ENCODE assay signal across 17 cellular contexts in the genomic region with DNA sequence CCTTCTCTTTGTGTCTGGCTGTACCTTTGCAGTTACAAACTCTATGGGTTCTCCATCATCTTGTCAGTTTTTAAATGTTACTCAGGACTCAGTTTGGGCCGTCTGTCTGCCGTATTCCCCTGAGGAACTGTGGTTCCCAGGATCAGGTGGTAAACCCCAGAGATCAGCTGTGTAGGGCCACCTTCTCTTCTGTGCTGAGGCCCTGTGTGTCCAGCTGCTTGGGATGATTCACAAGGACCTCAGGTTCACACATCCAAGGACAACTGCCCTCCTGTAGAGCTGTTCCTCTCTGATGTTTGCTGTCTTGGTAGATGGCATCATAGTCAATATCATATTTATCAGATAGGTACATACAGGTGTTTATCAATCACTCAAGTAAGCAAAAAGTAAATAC. TPM values are rescaled to one million over a fixed set of nuclear protein-coding genes. Genes with fewer than 3 reads are reported as not detected.
DNase-seq lines count a peak whose midpoint lies in the region; ATAC-seq and TF ChIP-seq lines count a peak whose summit lies in the region.
"Had no signal": no experiment of that assay in that cellular context is flagged by ENCODE, and none has a peak within 500 bp of the region (broad histone marks: within the 10 kb centered on the region; RNA-seq: fewer than 3 reads in every experiment).

No MANE protein-coding gene starts in this region.

- no peak overlapping the region for H3K4me3 ChIP-seq in trophoblast cell (ENCODE audit: low read depth, low read length)
- H3K4me3 ChIP-seq: upper lobe of right lung had no signal

- H4K91ac ChIP-seq in H9 (ENCODE audit: insufficient read length, low read depth, low read length): no peak overlapping the region
- H4K91ac ChIP-seq in trophoblast cell (ENCODE audit: low read depth, low read length): no peak overlapping the region

- H2AK5ac ChIP-seq in H9 (ENCODE audit: insufficient read length, low read length) (no peak overlapping the region), trophoblast cell (ENCODE audit: low read length) (no peak overlapping the region)

- H3K56ac ChIP-seq in H9 (ENCODE audit: insufficient read length, low read depth, low read length): no peak overlapping the region

- TF ChIP-seq CTCF in H9 (conservative IDR thresholded peaks at IDR 0.05): no peak

- H3K4me1 Mint-ChIP-seq in activated CD4-positive, alpha-beta T cell treated with anti-CD3 and anti-CD28 coated beads for 36 hours: peaks cover 88% of the 10 kb centered on the region
- peaks cover 76% of the 10 kb centered on the region for H3K4me1 Mint-ChIP-seq in activated CD4-positive, alpha-beta T cell treated with anti-CD3 and anti-CD28 coated beads, Interleukin-2, amount 10 ng/mL, durations not matched to agents 7 days and 5 days
- peaks cover 36 to 45% of the 10 kb centered on the region in 2 experiments for H3K4me1 Mint-ChIP-seq in H9
- peaks cover 58% of the 10 kb centered on the region for H3K4me1 Mint-ChIP-seq in dendritic cell treated with granulocyte-macrophage colony-stimulating factor and Interleukin-4, amounts not matched to agents 40 ng/mL and 50 ng/mL, for 4 days (ENCODE audit: low read depth)

- ATAC-seq in activated CD4-positive, alpha-beta T cell treated with anti-CD3 and anti-CD28 coated beads for 36 hours: no peak
- no peak for ATAC-seq in GM21717 (IDR thresholded peaks at IDR 0.05; ENCODE audit: unreplicated experiment)
- ATAC-seq: activated CD4-positive, CD25-positive, alpha-beta regulatory T cell treated with anti-CD3 and anti-CD28 coated beads, Interleukin-2, amount 50 U/mL, for 24 hours had no signal

- H3K4me2 ChIP-seq in H9 (ENCODE audit: insufficient read depth, insufficient read length, low read length): no peak overlapping the region
- H3K4me2 ChIP-seq in trophoblast cell (ENCODE audit: low read length): no peak overlapping the region

- no peak overlapping the region for H2BK20ac ChIP-seq in H9 (ENCODE audit: low read depth, low read length, poor library complexity, severe bottlenecking)

- H2AFZ ChIP-seq in H9 (ENCODE audit: low read length): no peak overlapping the region
- H2AFZ ChIP-seq in trophoblast cell (ENCODE audit: insufficient read depth, low read length, poor library complexity): no peak overlapping the region

- no peak overlapping the region for H4K8ac ChIP-seq in H9 (replicated peaks; ENCODE audit: insufficient read length, low read depth, low read length)
- H4K8ac ChIP-seq in trophoblast cell (ENCODE audit: low read depth, low read length): no peak overlapping the region

- H3K36me3 ChIP-seq in trophoblast cell (ENCODE audit: control insufficient read depth in 1 of 2, insufficient read depth in 2 of 2, low read length in 2 of 2): peaks cover 0 to 7% of the 10 kb centered on the region in 2 experiments
- H3K36me3 ChIP-seq: brain microvascular endothelial cell, upper lobe of right lung had no signal

- H2BK120ac ChIP-seq in H9 (ENCODE audit: low read depth, low read length, poor library complexity, severe bottlenecking) (no peak overlapping the region), trophoblast cell (ENCODE audit: insufficient read depth, low read length, poor library complexity) (no peak overlapping the region)

- H2BK15ac ChIP-seq in H9 (ENCODE audit: low read depth, low read length): no peak overlapping the region

- H3K9ac ChIP-seq in H9 (ENCODE audit: extremely low read depth, insufficient read length, low read length): no peak overlapping the region
- H3K9ac ChIP-seq in trophoblast cell (ENCODE audit: low read length): no peak overlapping the region

- H3K18ac ChIP-seq in H9 (ENCODE audit: insufficient read length, low read depth, low read length): no peak overlapping the region
- no peak overlapping the region for H3K18ac ChIP-seq in trophoblast cell (ENCODE audit: low read length)

- no peak overlapping the region for H2BK12ac ChIP-seq in H9 (ENCODE audit: insufficient read length, low read depth, low read length)
- H2BK12ac ChIP-seq in trophoblast cell (ENCODE audit: low read length): no peak overlapping the region

- no peak for DNase-seq in activated CD4-positive, alpha-beta T cell treated with anti-CD3 and anti-CD28 coated beads for 36 hours
- DNase-seq in activated CD4-positive, alpha-beta T cell treated with anti-CD3 and anti-CD28 coated beads, Interleukin-2, amount 10 ng/mL, durations not matched to agents 7 days and 5 days: no peak
- DNase-seq in H9: no peak
- no peak for DNase-seq in trophoblast cell
- no peak for DNase-seq in NCI-H1092 (lab: John Stamatoyannopoulos, UW)
- no peak for DNase-seq in NCI-H2171 treated with DMSO at 0.1 percent for 48 hours (lab: John Stamatoyannopoulos, UW)
- DNase-seq: activated naive CD4-positive, alpha-beta T cell treated with anti-CD3 and anti-CD28 coated beads, Interleukin-2, amount 10 ng/mL, durations not matched to agents 7 days and 5 days; brain microvascular endothelial cell; EL; naive B cell; NCI-H1694 treated with DMSO at 0.1 percent for 48 hours; SIG-M5; stimulated activated naive CD4-positive, alpha-beta T cell treated with Interleukin-2 at 50 U/mL for 16 hours; upper lobe of right lung had no signal

- no peaks in the 10 kb centered on the region for H4K20me1 ChIP-seq in H9 (ENCODE audit: control insufficient read depth, insufficient read depth, insufficient read length)

- CTCF ChIA-PET in activated CD4-positive, alpha-beta T cell treated with anti-CD3 and anti-CD28 coated beads for 36 hours (lab: Charles Lee): interaction anchor here (1.1 to 1.8 kb wide), 4 partner anchors 15 to 148 kb away, joined by 3 to 5 read pairs (median 4); no protein-coding TSS in a partner anchor
- CTCF ChIA-PET in activated CD4-positive, alpha-beta T cell treated with anti-CD3 and anti-CD28 coated beads, Interleukin-2, amount 10 ng/mL, durations not matched to agents 7 days and 5 days (lab: Charles Lee): interaction anchor here (0.7 kb wide), 1 partner anchor 22 kb away, joined by 3 read pairs; no protein-coding TSS in a partner anchor

- no peak overlapping the region for H3T11ph ChIP-seq in H9 (ENCODE audit: low read length)

- peak overlapping the region; percentile 77 for H3K27ac Mint-ChIP-seq in activated CD4-positive, alpha-beta T cell treated with anti-CD3 and anti-CD28 coated beads for 36 hours
- H3K27ac Mint-ChIP-seq in activated CD4-positive, alpha-beta T cell treated with anti-CD3 and anti-CD28 coated beads, Interleukin-2, amount 10 ng/mL, durations not matched to agents 7 days and 5 days: no peak overlapping the region
- peak overlapping the region in 2 of 3 experiments; percentile 70 to 87; a peak in 2 of 7 replicates for H3K27ac Mint-ChIP-seq in H9
- H3K27ac Mint-ChIP-seq in dendritic cell treated with granulocyte-macrophage colony-stimulating factor and Interleukin-4, amounts not matched to agents 40 ng/mL and 50 ng/mL, for 4 days: peak overlapping the region; percentile 9
- H3K27ac Mint-ChIP-seq: activated naive CD4-positive, alpha-beta T cell treated with anti-CD3 and anti-CD28 coated beads, Interleukin-2, amount 10 ng/mL, durations not matched to agents 7 days and 5 days had no signal

- H4K5ac ChIP-seq in H9 (ENCODE audit: insufficient read length, low read depth, low read length): no peak overlapping the region

- no CpG with 5 or more reads among the region's 2 CpGs for WGBS in H9 (ENCODE audit: extremely low coverage, insufficient read length, low lambda C conversion rate)
- WGBS in trophoblast cell (ENCODE audit: extremely low coverage, insufficient coverage, insufficient read length): no CpG with 5 or more reads among the region's 2 CpGs

- H3K4me1 ChIP-seq in H9 (ENCODE audit: insufficient read depth, low read length) (no peaks in the 10 kb centered on the region), trophoblast cell (ENCODE audit: control insufficient read depth in 1 of 2, insufficient read depth in 2 of 2, low read length in 2 of 2) (peaks cover 8 to 18% of the 10 kb centered on the region in 2 experiments)

- no peak overlapping the region for H2BK5ac ChIP-seq in H9 (ENCODE audit: insufficient read length, low read length)
- no peak overlapping the region for H2BK5ac ChIP-seq in trophoblast cell (ENCODE audit: low read depth, low read length, poor library complexity)

- H3K9me3 Mint-ChIP-seq in activated CD4-positive, alpha-beta T cell treated with anti-CD3 and anti-CD28 coated beads for 36 hours (ENCODE audit: low read depth): no peaks in the 10 kb centered on the region
- H3K9me3 Mint-ChIP-seq in activated CD4-positive, alpha-beta T cell treated with anti-CD3 and anti-CD28 coated beads, Interleukin-2, amount 10 ng/mL, durations not matched to agents 7 days and 5 days: no peaks in the 10 kb centered on the region
- no peaks in the 10 kb centered on the region; a peak in 1 of 5 replicates for H3K9me3 Mint-ChIP-seq in H9
- H3K9me3 Mint-ChIP-seq in dendritic cell treated with granulocyte-macrophage colony-stimulating factor and Interleukin-4, amounts not matched to agents 40 ng/mL and 50 ng/mL, for 4 days: no peaks in the 10 kb centered on the region
- H3K9me3 Mint-ChIP-seq: activated naive CD4-positive, alpha-beta T cell treated with anti-CD3 and anti-CD28 coated beads, Interleukin-2, amount 10 ng/mL, durations not matched to agents 7 days and 5 days; naive B cell had no signal

- POLR2A ChIA-PET in activated CD4-positive, alpha-beta T cell treated with anti-CD3 and anti-CD28 coated beads for 36 hours (lab: Charles Lee): no interaction called here
- POLR2A ChIA-PET in activated CD4-positive, alpha-beta T cell treated with anti-CD3 and anti-CD28 coated beads, Interleukin-2, amount 10 ng/mL, durations not matched to agents 7 days and 5 days (lab: Charles Lee): interaction anchor here (1.3 kb wide), 1 partner anchor 20 kb away, joined by 3 read pairs; no protein-coding TSS in a partner anchor

- no peaks in the 10 kb centered on the region for H3K27me3 ChIP-seq in H9 (ENCODE audit: insufficient read depth, low read length)
- no peaks in the 10 kb centered on the region for H3K27me3 ChIP-seq in trophoblast cell (ENCODE audit: insufficient read depth, low read length)
- H3K27me3 ChIP-seq: brain microvascular endothelial cell, upper lobe of right lung had no signal

- H3K4me3 Mint-ChIP-seq in activated CD4-positive, alpha-beta T cell treated with anti-CD3 and anti-CD28 coated beads for 36 hours: no peak overlapping the region
- H3K4me3 Mint-ChIP-seq in activated CD4-positive, alpha-beta T cell treated with anti-CD3 and anti-CD28 coated beads, Interleukin-2, amount 10 ng/mL, durations not matched to agents 7 days and 5 days: no peak overlapping the region
- no peak overlapping the region for H3K4me3 Mint-ChIP-seq in H9
- no peak overlapping the region for H3K4me3 Mint-ChIP-seq in dendritic cell treated with granulocyte-macrophage colony-stimulating factor and Interleukin-4, amounts not matched to agents 40 ng/mL and 50 ng/mL, for 4 days
- H3K4me3 Mint-ChIP-seq: activated naive CD4-positive, alpha-beta T cell treated with anti-CD3 and anti-CD28 coated beads, Interleukin-2, amount 10 ng/mL, durations not matched to agents 7 days and 5 days had no signal

- H3K79me1 ChIP-seq in H9 (ENCODE audit: insufficient read depth, low read depth, low read length, poor library complexity, severe bottlenecking): peaks cover 8% of the 10 kb centered on the region
- H3K79me1 ChIP-seq in trophoblast cell (ENCODE audit: low read length): no peaks in the 10 kb centered on the region

- H3K4ac ChIP-seq in H9 (ENCODE audit: low read depth, low read length) (no peak overlapping the region), trophoblast cell (ENCODE audit: low read depth, low read length) (peak overlapping the region; percentile 85)

- H3K79me2 ChIP-seq in H9 (ENCODE audit: insufficient read depth, low read length) (peaks cover 62% of the 10 kb centered on the region; the same call in 1 of the 2 replicates), trophoblast cell (ENCODE audit: control insufficient read depth, insufficient read depth, low read length, poor library complexity) (peaks cover 33% of the 10 kb centered on the region)

- peaks cover 6% of the 10 kb centered on the region for H3K36me3 Mint-ChIP-seq in activated CD4-positive, alpha-beta T cell treated with anti-CD3 and anti-CD28 coated beads for 36 hours (ENCODE audit: low read depth)
- peaks cover 7% of the 10 kb centered on the region for H3K36me3 Mint-ChIP-seq in activated CD4-positive, alpha-beta T cell treated with anti-CD3 and anti-CD28 coated beads, Interleukin-2, amount 10 ng/mL, durations not matched to agents 7 days and 5 days (ENCODE audit: low read depth)
- peaks cover 0 to 7% (median 6%) of the 10 kb centered on the region in 3 experiments; a peak in 3 of 7 replicates for H3K36me3 Mint-ChIP-seq in H9 (ENCODE audit: insufficient read depth in 1 of 3, low read depth in 3 of 3)
- peaks cover 7% of the 10 kb centered on the region for H3K36me3 Mint-ChIP-seq in dendritic cell treated with granulocyte-macrophage colony-stimulating factor and Interleukin-4, amounts not matched to agents 40 ng/mL and 50 ng/mL, for 4 days (ENCODE audit: low read depth)
- H3K36me3 Mint-ChIP-seq: naive B cell had no signal

- H3K9me3 ChIP-seq in H9 (ENCODE audit: control insufficient read depth, low read depth, low read length) (no peaks in the 10 kb centered on the region), trophoblast cell (ENCODE audit: insufficient read depth, low read depth, low read length) (no peaks in the 10 kb centered on the region)
- H3K9me3 ChIP-seq: upper lobe of right lung had no signal

- intact Hi-C loops in activated CD4-positive, alpha-beta T cell treated with anti-CD3 and anti-CD28 coated beads for 36 hours (cut with DNase I, micrococcal nuclease): no loop called here
- intact Hi-C loops in dendritic cell treated with granulocyte-macrophage colony-stimulating factor and Interleukin-4, amounts not matched to agents 40 ng/mL and 50 ng/mL, for 4 days (cut with micrococcal nuclease): no loop called here

- no peaks in the 10 kb centered on the region for H3K23me2 ChIP-seq in H9 (ENCODE audit: insufficient read length, low read depth, low read length, poor library complexity, severe bottlenecking)

- H3K14ac ChIP-seq in H9 (ENCODE audit: insufficient read depth, low read length) (no peak overlapping the region), trophoblast cell (ENCODE audit: low read length) (no peak overlapping the region)

- H3K27me3 Mint-ChIP-seq in activated CD4-positive, alpha-beta T cell treated with anti-CD3 and anti-CD28 coated beads for 36 hours: no peaks in the 10 kb centered on the region
- H3K27me3 Mint-ChIP-seq in activated CD4-positive, alpha-beta T cell treated with anti-CD3 and anti-CD28 coated beads, Interleukin-2, amount 10 ng/mL, durations not matched to agents 7 days and 5 days: no peaks in the 10 kb centered on the region
- no peaks in the 10 kb centered on the region for H3K27me3 Mint-ChIP-seq in H9 (ENCODE audit: low read depth)
- no peaks in the 10 kb centered on the region for H3K27me3 Mint-ChIP-seq in dendritic cell treated with granulocyte-macrophage colony-stimulating factor and Interleukin-4, amounts not matched to agents 40 ng/mL and 50 ng/mL, for 4 days
- H3K27me3 Mint-ChIP-seq: activated naive CD4-positive, alpha-beta T cell treated with anti-CD3 and anti-CD28 coated beads, Interleukin-2, amount 10 ng/mL, durations not matched to agents 7 days and 5 days; naive B cell had no signal

- no peak overlapping the region for H4K12ac ChIP-seq in trophoblast cell (ENCODE audit: low read depth, low read length)

- no peak overlapping the region for H3K23ac ChIP-seq in H9 (ENCODE audit: insufficient read length, low read depth, low read length)
- no peak overlapping the region for H3K23ac ChIP-seq in trophoblast cell (ENCODE audit: low read length)

- H3K27ac ChIP-seq in H9 (ENCODE audit: insufficient read length, low read depth, low read length): no peak overlapping the region
- no peak overlapping the region for H3K27ac ChIP-seq in trophoblast cell (ENCODE audit: low read depth, low read length)
- H3K27ac ChIP-seq: brain microvascular endothelial cell, upper lobe of right lung had no signal

RNA-seq across cellular contexts. Expression of a gene that starts 24.5 kb away (rescaled TPM):
- 10 to 100 TPM; 72.7 to 76.7 TPM for total RNA-seq in activated CD4-positive, alpha-beta T cell treated with anti-CD3 and anti-CD28 coated beads for 36 hours
- 10 to 100 TPM; 51.9 to 57.8 TPM for total RNA-seq in activated CD4-positive, alpha-beta T cell treated with anti-CD3 and anti-CD28 coated beads, Interleukin-2, amount 10 ng/mL, durations not matched to agents 7 days and 5 days
- 70.7 and 72.3 TPM in 2 replicates for total RNA-seq in H9 (2021)
- 78.0 and 80.3 TPM in 2 replicates for polyA plus RNA-seq in trophoblast cell (2013)
